ENCODE assay signal across 1 cellular context in the genomic region with DNA sequence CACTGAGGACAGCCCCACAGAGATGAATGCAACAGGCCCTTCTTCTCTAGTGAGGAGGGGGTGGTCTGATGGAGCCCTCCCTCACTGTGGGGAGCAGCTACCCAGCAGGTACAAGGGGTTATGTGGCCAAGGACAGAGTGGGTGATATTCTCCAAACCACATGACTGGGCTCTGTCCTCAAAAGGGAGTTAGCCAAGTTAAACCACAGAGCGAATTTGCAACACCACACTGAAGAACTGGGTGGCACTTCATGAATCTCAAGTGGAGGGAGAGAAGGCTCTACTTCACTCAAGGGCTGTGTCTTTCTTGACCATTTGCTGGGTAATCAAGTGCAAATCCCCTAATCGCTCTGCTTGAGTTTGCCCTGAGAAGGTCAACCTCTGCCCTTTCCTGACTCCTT.
TF ChIP-seq lines count a peak whose summit lies in the region.

No MANE protein-coding gene starts in this region.

TF ChIP-seq in IMR-90, 13 proteins besides CTCF, POLR2A, EP300 and RAD21 (continued from another document):
- TF ChIP-seq MAFK (IDR thresholded peaks at IDR 0.05; ENCODE audit: low read depth, low read length) = no peak
- TF ChIP-seq CEBPB (IDR thresholded peaks at IDR 0.05; ENCODE audit: low read depth, low read length) = no peak
- TF ChIP-seq NFE2L2 (IDR thresholded peaks at IDR 0.05; ENCODE audit: low read depth, low read length) = no peak
- no peak for TF ChIP-seq MXI1 (IDR thresholded peaks at IDR 0.05; ENCODE audit: borderline replicate concordance, low read depth, low read length)
- TF ChIP-seq, protein P1, sequence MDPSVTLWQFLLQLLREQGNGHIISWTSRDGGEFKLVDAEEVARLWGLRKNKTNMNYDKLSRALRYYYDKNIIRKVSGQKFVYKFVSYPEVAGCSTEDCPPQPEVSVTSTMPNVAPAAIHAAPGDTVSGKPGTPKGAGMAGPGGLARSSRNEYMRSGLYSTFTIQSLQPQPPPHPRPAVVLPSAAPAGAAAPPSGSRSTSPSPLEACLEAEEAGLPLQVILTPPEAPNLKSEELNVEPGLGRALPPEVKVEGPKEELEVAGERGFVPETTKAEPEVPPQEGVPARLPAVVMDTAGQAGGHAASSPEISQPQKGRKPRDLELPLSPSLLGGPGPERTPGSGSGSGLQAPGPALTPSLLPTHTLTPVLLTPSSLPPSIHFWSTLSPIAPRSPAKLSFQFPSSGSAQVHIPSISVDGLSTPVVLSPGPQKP (IDR thresholded peaks at IDR 0.05; ENCODE audit: borderline replicate concordance, low read depth, low read length) = no peak
TF ChIP-seq in IMR-90: peak in this region for 0.
